Comparison of ENCODE assay signal across 8 cellular contexts in genomic region chr1:221712198-221712684, GRCh38. TPM values are rescaled to one million over a fixed set of nuclear protein-coding genes. Genes with fewer than 3 reads are reported as not detected.
DNase-seq lines count a peak whose midpoint lies in the region; ATAC-seq and TF ChIP-seq lines count a peak whose summit lies in the region.

No MANE protein-coding gene starts in this region.

- no peak overlapping the region for H3K9ac ChIP-seq in H9 (ENCODE audit: extremely low read depth, insufficient read length, low read length)

- H3K36me3 Mint-ChIP-seq in H9 (ENCODE audit: insufficient read depth in 1 of 3, low read depth in 3 of 3), result peaks cover 0 to 12% (median 7%) of the 10 kb centered on the region in 3 experiments; a peak in 5 of 7 replicates

- DNase-seq in stimulated activated CD4-positive, alpha-beta T cell treated with anti-CD3 and anti-CD28 coated beads, Interleukin-15, amount 100 ng/mL, for 24 hours, result peak; percentile 39
- no peak for DNase-seq in stimulated activated CD4-positive, alpha-beta T cell treated with anti-CD3 and anti-CD28 coated beads, Interleukin-12 subunit alpha, Interleukin-12 subunit beta, amount 100 ng/mL, for 4 hours
- peak in 1 of 2 experiments; percentile 65 for DNase-seq in SJSA1 (ENCODE audit: low read depth in 1 of 2, low spot score in 2 of 2)
- DNase-seq in epithelial cell of esophagus (ENCODE audit: low read depth), result peak; percentile 84
- DNase-seq in stimulated activated CD8-positive, alpha-beta memory T cell treated with anti-CD3 and anti-CD28 coated beads, Interleukin-4, amount 100 ng/mL, for 48 hours, result peak; percentile 40
- DNase-seq in H9, result no peak
- no peak for DNase-seq in NCI-H526 treated with DMSO at 0.1 percent for 48 hours (lab: John Stamatoyannopoulos, UW)

- no peaks in the 10 kb centered on the region for H3K79me2 ChIP-seq in H9 (ENCODE audit: insufficient read depth, low read length)

- no peak overlapping the region for H3K14ac ChIP-seq in H9 (ENCODE audit: insufficient read depth, low read length)

- H3K18ac ChIP-seq in H9 (ENCODE audit: insufficient read length, low read depth, low read length), result no peak overlapping the region

- H3K4me1 Mint-ChIP-seq in H9, result peaks cover 49 to 53% of the 10 kb centered on the region in 2 experiments

- peak; percentile 43 for ATAC-seq in HG03025 (IDR thresholded peaks at IDR 0.05; ENCODE audit: low FRiP score, unreplicated experiment)

- no peaks in the 10 kb centered on the region for H3K79me1 ChIP-seq in H9 (ENCODE audit: insufficient read depth, low read depth, low read length, poor library complexity, severe bottlenecking)

- H3K56ac ChIP-seq in H9 (ENCODE audit: insufficient read length, low read depth, low read length), result no peak overlapping the region

- no peak overlapping the region for H2BK5ac ChIP-seq in H9 (ENCODE audit: insufficient read length, low read length)

- H3K27me3 ChIP-seq in SJSA1 (replicated peaks) (no peaks in the 10 kb centered on the region), H9 (ENCODE audit: insufficient read depth, low read length) (peaks cover 12% of the 10 kb centered on the region)

- TF ChIP-seq CTCF in epithelial cell of esophagus (IDR thresholded peaks at IDR 0.05; ENCODE audit: insufficient read depth, low read depth, low read length, missing control alignments) (no peak), H9 (conservative IDR thresholded peaks at IDR 0.05) (no peak)

- H3K27ac ChIP-seq in SJSA1 (peak overlapping the region; percentile 52), H9 (ENCODE audit: insufficient read length, low read depth, low read length) (no peak overlapping the region)

- H4K91ac ChIP-seq in H9 (ENCODE audit: insufficient read length, low read depth, low read length), result no peak overlapping the region

- H3K27me3 Mint-ChIP-seq in H9 (ENCODE audit: low read depth), result peaks cover 16% of the 10 kb centered on the region

- H2AK5ac ChIP-seq in H9 (ENCODE audit: insufficient read length, low read length), result no peak overlapping the region

- H3K9me3 ChIP-seq in SJSA1 (replicated peaks) (no peaks in the 10 kb centered on the region), H9 (ENCODE audit: control insufficient read depth, low read depth, low read length) (no peaks in the 10 kb centered on the region)

- H3T11ph ChIP-seq in H9 (ENCODE audit: low read length), result no peak overlapping the region

- no peak overlapping the region for H2BK15ac ChIP-seq in H9 (ENCODE audit: low read depth, low read length)

- H2BK12ac ChIP-seq in H9 (ENCODE audit: insufficient read length, low read depth, low read length), result no peak overlapping the region

- H3K4me3 ChIP-seq in SJSA1, result no peak overlapping the region
- H3K4me3 ChIP-seq in epithelial cell of esophagus (ENCODE audit: low read length), result no peak overlapping the region

- H4K5ac ChIP-seq in H9 (ENCODE audit: insufficient read length, low read depth, low read length), result no peak overlapping the region

- peaks cover 7% of the 10 kb centered on the region for H3K36me3 ChIP-seq in SJSA1

- no peak overlapping the region for H2BK120ac ChIP-seq in H9 (ENCODE audit: low read depth, low read length, poor library complexity, severe bottlenecking)

- no peaks in the 10 kb centered on the region for H4K20me1 ChIP-seq in H9 (ENCODE audit: control insufficient read depth, insufficient read depth, insufficient read length)

- H3K4me1 ChIP-seq in SJSA1 (replicated peaks) (peaks cover 48% of the 10 kb centered on the region), H9 (ENCODE audit: insufficient read depth, low read length) (peaks cover 8% of the 10 kb centered on the region; the same call in 1 of the 2 replicates)

- peak overlapping the region in 1 of 3 experiments; percentile 35; a peak in 2 of 7 replicates for H3K27ac Mint-ChIP-seq in H9

- H3K9me3 Mint-ChIP-seq in H9, result peaks cover 3 to 9% of the 10 kb centered on the region in 2 experiments; a peak in 2 of 5 replicates

- no peak overlapping the region for H3K4ac ChIP-seq in H9 (ENCODE audit: low read depth, low read length)

- H3K4me2 ChIP-seq in H9 (ENCODE audit: insufficient read depth, insufficient read length, low read length), result no peak overlapping the region

- H3K23ac ChIP-seq in H9 (ENCODE audit: insufficient read length, low read depth, low read length), result no peak overlapping the region

- no peak overlapping the region for H3K4me3 Mint-ChIP-seq in H9

- H3K23me2 ChIP-seq in H9 (ENCODE audit: insufficient read length, low read depth, low read length, poor library complexity, severe bottlenecking), result no peaks in the 10 kb centered on the region

- no peak overlapping the region for H4K8ac ChIP-seq in H9 (replicated peaks; ENCODE audit: insufficient read length, low read depth, low read length)

- H2BK20ac ChIP-seq in H9 (ENCODE audit: low read depth, low read length, poor library complexity, severe bottlenecking), result no peak overlapping the region

- no peak overlapping the region for H2AFZ ChIP-seq in H9 (ENCODE audit: low read length)

- WGBS in H9 (ENCODE audit: extremely low coverage, insufficient read length, low lambda C conversion rate), result no CpG with 5 or more reads among the region's 1 CpG

RNA-seq across cellular contexts. Expression of gene DUSP10, which starts 29.6 kb away (rescaled TPM):
- total RNA-seq in SJSA1 (2014; rRNA removed; shearing (Covaris generic)), result 12.4 and 15.8 TPM in 2 replicates
- 2.0 and 3.2 TPM in 2 replicates for total RNA-seq in H9 (2021)

Comparison
In these comparisons a context has a peak if more than half of its experiments do, and no peak if none do; other contexts are left out.
1. DNase-seq: peak in stimulated activated CD4-positive, alpha-beta T cell treated with anti-CD3 and anti-CD28 coated beads, Interleukin-15, amount 100 ng/mL, for 24 hours (single experiment), epithelial cell of esophagus (single experiment) and stimulated activated CD8-positive, alpha-beta memory T cell treated with anti-CD3 and anti-CD28 coated beads, Interleukin-4, amount 100 ng/mL, for 48 hours (single experiment); none in stimulated activated CD4-positive, alpha-beta T cell treated with anti-CD3 and anti-CD28 coated beads, Interleukin-12 subunit alpha, Interleukin-12 subunit beta, amount 100 ng/mL, for 4 hours (single experiment), H9 (single experiment) and NCI-H526 treated with DMSO at 0.1 percent for 48 hours (single experiment).